ENCODE assay signal across 8 cellular contexts in the genomic region with DNA sequence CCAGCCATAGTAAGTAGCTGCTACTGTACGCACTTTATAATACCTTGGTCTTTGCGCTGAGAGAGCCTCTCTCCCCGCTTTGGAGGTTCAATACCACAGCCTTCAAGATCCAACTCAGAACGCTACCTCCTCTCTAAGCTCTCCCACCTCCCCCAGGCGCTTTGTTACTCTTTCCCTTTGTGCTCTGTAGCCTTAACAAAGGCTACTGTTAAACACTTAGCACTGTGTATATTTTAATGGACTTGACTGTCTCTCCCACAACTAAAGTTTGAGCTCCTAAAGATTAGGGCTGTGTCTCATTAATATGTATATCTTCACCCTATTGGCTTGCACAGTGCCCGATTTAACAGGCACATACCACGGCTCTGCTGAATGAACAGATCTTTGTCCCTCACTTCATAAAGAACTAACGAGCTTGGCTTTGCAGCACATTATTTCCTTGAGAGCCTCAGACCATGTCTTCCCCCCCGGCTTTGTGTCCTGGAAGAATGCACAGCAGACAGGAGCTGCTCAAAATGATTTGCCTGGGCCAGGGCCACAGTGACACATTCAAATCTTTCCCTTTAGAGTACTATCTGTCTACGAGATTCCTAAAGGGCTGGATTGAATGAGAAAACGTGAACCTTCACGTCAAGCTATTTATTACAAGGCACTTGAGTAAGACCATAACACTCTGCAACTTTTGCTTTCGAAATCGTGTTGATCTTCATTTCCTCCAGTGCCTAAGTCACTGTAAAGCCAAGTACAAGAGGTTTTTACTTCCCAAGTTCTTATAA. TPM values are rescaled to one million over a fixed set of nuclear protein-coding genes. Genes with fewer than 3 reads are reported as not detected.
A peak's percentile ranks its signal among the peaks of the same experiment; 100 is the strongest.
DNase-seq lines count a peak whose midpoint lies in the region.

No MANE protein-coding gene starts in this region.

- H3K4me1 ChIP-seq in Karpas-422 (ENCODE audit: low read length) (peaks cover 49% of the 10 kb centered on the region), subcutaneous abdominal adipose tissue (ENCODE audit: control insufficient read depth in 5 of 5, insufficient read depth in 5 of 5, low read length in 5 of 5) (peaks cover 0 to 31% (median 25%) of the 10 kb centered on the region in 5 donors)

- H3K36me3 ChIP-seq in Karpas-422 (ENCODE audit: insufficient read depth, low read length) = peaks cover 57% of the 10 kb centered on the region
- no peaks in the 10 kb centered on the region for H3K36me3 ChIP-seq in subcutaneous abdominal adipose tissue (ENCODE audit: control insufficient read depth in 5 of 5, insufficient read depth in 5 of 5, low read length in 5 of 5)

- H3K27ac ChIP-seq in Karpas-422 (ENCODE audit: low read length) = peak overlapping the region; percentile 68
- peak overlapping the region; percentile 68 for H3K27ac ChIP-seq in subcutaneous abdominal adipose tissue (ENCODE audit: low read depth, low read length)

- DNase-seq in AG08395 (ENCODE audit: low spot score) = peak; percentile 67
- peak; percentile 29 for DNase-seq in GM19238 (ENCODE audit: insufficient read length, low spot score)
- DNase-seq in Karpas-422 = no peak
- peak; percentile 94 for DNase-seq in amniotic epithelial cell (ENCODE audit: low read depth)
- DNase-seq in islet precursor cell = peak; percentile 81
- DNase-seq in mesenteric fat pad (ENCODE audit: low spot score) = no peak
- DNase-seq in NCI-H1417 treated with DMSO at 0.1 percent for 48 hours (lab: John Stamatoyannopoulos, UW) = no peak

- no peak overlapping the region for H2AFZ ChIP-seq in Karpas-422 (ENCODE audit: low read length)

- H3K9me3 ChIP-seq in Karpas-422 (ENCODE audit: low read length) (no peaks in the 10 kb centered on the region), subcutaneous abdominal adipose tissue (ENCODE audit: control insufficient read depth in 5 of 5, low read length in 5 of 5) (no peaks in the 10 kb centered on the region)

- H4K20me1 ChIP-seq in Karpas-422 (ENCODE audit: insufficient read depth, low read depth, low read length) = no peaks in the 10 kb centered on the region

- H3K9me2 ChIP-seq in Karpas-422 (replicated peaks; ENCODE audit: insufficient read depth, low read length) = no peaks in the 10 kb centered on the region

- H3K27me3 ChIP-seq in Karpas-422 (ENCODE audit: low read length) (no peaks in the 10 kb centered on the region), subcutaneous abdominal adipose tissue (ENCODE audit: control insufficient read depth in 5 of 5, insufficient read depth in 4 of 5, low read length in 5 of 5) (no peaks in the 10 kb centered on the region)

- H3K4me3 ChIP-seq in Karpas-422 (ENCODE audit: low read length) (no peak overlapping the region), subcutaneous abdominal adipose tissue (ENCODE audit: low read depth in 1 of 5, low read length in 5 of 5) (peak overlapping the region; percentile 56 to 74 (median 61))

- H3K9ac ChIP-seq in Karpas-422 (ENCODE audit: low read length) (no peak overlapping the region), subcutaneous abdominal adipose tissue (ENCODE audit: low read length in 5 of 5) (peak overlapping the region; percentile 9 to 67 (median 65))

- peaks cover 57% of the 10 kb centered on the region for H3K79me2 ChIP-seq in Karpas-422 (ENCODE audit: low read length)

- H3K4me2 ChIP-seq in Karpas-422 (ENCODE audit: low read depth, low read length, poor library complexity, severe bottlenecking) = no peak overlapping the region

RNA-seq across cellular contexts. Expression of gene ABHD3, which starts 22.1 kb away (rescaled TPM):
- 64.2 and 142 TPM in 2 replicates for total RNA-seq in Karpas-422 (2014; rRNA removed; shearing (Covaris generic); ENCODE audit: low replicate concordance)
- 23.9 TPM for total RNA-seq in mesenteric fat pad

RNA-seq across cellular contexts. Expression of gene MIB1, which starts 58.1 kb away (rescaled TPM):
- total RNA-seq in Karpas-422 (2014; rRNA removed; shearing (Covaris generic); ENCODE audit: low replicate concordance) = 40.4 and 56.2 TPM in 2 replicates
- total RNA-seq in mesenteric fat pad = 30.4 TPM

Comparison
In these comparisons a context has a peak if more than half of its experiments do, and no peak if none do; other contexts are left out.
1. DNase-seq: peak in AG08395 (single experiment), GM19238 (single experiment), amniotic epithelial cell (single experiment) and islet precursor cell (single experiment); none in Karpas-422 (single experiment), mesenteric fat pad (single experiment) and NCI-H1417 treated with DMSO at 0.1 percent for 48 hours (single experiment).